In genomic region chr1:43511394-43511793, GRCh38 we compare ENCODE assay signal across 1 cellular context.
TF ChIP-seq lines count a peak whose summit lies in the region.

No MANE protein-coding gene starts in this region.

TF ChIP-seq in GM12878, 131 proteins besides CTCF, POLR2A, EP300 and RAD21 (continued from another document):
- no peak for TF ChIP-seq ZBTB33 (IDR thresholded peaks at IDR 0.05)
